In genomic region chr9:119761737-119762136, GRCh38 we compare ENCODE assay signal across 21 cellular contexts.
"Had no signal": no experiment of that assay in that cellular context is flagged by ENCODE, and none has a peak within 500 bp of the region (broad histone marks: within the 10 kb centered on the region; RNA-seq: fewer than 3 reads in every experiment).

No MANE protein-coding gene starts in this region.

- H3K4me3 Mint-ChIP-seq: activated naive CD8-positive, alpha-beta T cell; activated T-helper 1 cell treated with anti-CD3 and anti-CD28 coated beads, Interleukin-12 subunit alpha, Interleukin-12 subunit beta, Interleukin-2, Interleukin-4 antibody, amounts not matched to agents 30 ng/mL and 10 ng/mL and 1 ng/mL, durations not matched to agents 14 hours and 24 hours and 36 hours had no signal

- H3K27ac ChIP-seq: cardiac muscle cell, ovary, psoas muscle, right lobe of liver, stomach, testis, upper lobe of left lung, WERI-Rb-1 had no signal

- H3K9me3 Mint-ChIP-seq: activated T-helper 1 cell treated with anti-CD3 and anti-CD28 coated beads, Interleukin-12 subunit alpha, Interleukin-12 subunit beta, Interleukin-2, Interleukin-4 antibody, amounts not matched to agents 30 ng/mL and 10 ng/mL and 1 ng/mL, durations not matched to agents 14 hours and 24 hours and 36 hours had no signal

- H3K27me3 ChIP-seq: cardiac muscle cell, ovary, right lobe of liver, testis, upper lobe of left lung had no signal

- H3K9me3 ChIP-seq: ovary, psoas muscle, right lobe of liver, stomach, testis, upper lobe of left lung had no signal

- H3K4me1 ChIP-seq: psoas muscle, right lobe of liver, stomach, testis, upper lobe of left lung had no signal

- H3K27ac Mint-ChIP-seq: activated naive CD8-positive, alpha-beta T cell; activated T-helper 1 cell treated with anti-CD3 and anti-CD28 coated beads, Interleukin-12 subunit alpha, Interleukin-12 subunit beta, Interleukin-2, Interleukin-4 antibody, amounts not matched to agents 30 ng/mL and 10 ng/mL and 1 ng/mL, durations not matched to agents 14 hours and 24 hours and 36 hours had no signal

- H3K36me3 ChIP-seq: cardiac muscle cell, ovary, right lobe of liver, stomach, upper lobe of left lung, WERI-Rb-1 had no signal

- H3K4me3 ChIP-seq: cardiac muscle cell, lung, ovary, psoas muscle, right lobe of liver, stomach, testis, upper lobe of left lung had no signal

- ATAC-seq: left lobe of liver, psoas muscle, right lobe of liver had no signal

- DNase-seq: activated CD4-positive, alpha-beta T cell treated with anti-CD3 and anti-CD28 coated beads, Interleukin-2, amount 50 U/mL, for 4 hours; activated gamma-delta T cell treated with Interleukin-2 at 50 U/mL for 16 hours; amniotic stem cell; dermis blood vessel endothelial cell; effector memory CD4-positive, alpha-beta T cell; ovary; psoas muscle; right lobe of liver; small intestine; stimulated activated CD4-positive, alpha-beta T cell treated with anti-CD3 and anti-CD28 coated beads, Interleukin-15, amount 100 ng/mL, for 24 hours; stimulated activated CD4-positive, alpha-beta T cell treated with anti-CD3 and anti-CD28 coated beads, Interleukin-2, amount 100 ng/mL, for 48 hours; stomach; T-helper 2 cell; testis; upper lobe of left lung; WERI-Rb-1 had no signal
